Comparison of ENCODE assay signal across 8 cellular contexts in the genomic region with DNA sequence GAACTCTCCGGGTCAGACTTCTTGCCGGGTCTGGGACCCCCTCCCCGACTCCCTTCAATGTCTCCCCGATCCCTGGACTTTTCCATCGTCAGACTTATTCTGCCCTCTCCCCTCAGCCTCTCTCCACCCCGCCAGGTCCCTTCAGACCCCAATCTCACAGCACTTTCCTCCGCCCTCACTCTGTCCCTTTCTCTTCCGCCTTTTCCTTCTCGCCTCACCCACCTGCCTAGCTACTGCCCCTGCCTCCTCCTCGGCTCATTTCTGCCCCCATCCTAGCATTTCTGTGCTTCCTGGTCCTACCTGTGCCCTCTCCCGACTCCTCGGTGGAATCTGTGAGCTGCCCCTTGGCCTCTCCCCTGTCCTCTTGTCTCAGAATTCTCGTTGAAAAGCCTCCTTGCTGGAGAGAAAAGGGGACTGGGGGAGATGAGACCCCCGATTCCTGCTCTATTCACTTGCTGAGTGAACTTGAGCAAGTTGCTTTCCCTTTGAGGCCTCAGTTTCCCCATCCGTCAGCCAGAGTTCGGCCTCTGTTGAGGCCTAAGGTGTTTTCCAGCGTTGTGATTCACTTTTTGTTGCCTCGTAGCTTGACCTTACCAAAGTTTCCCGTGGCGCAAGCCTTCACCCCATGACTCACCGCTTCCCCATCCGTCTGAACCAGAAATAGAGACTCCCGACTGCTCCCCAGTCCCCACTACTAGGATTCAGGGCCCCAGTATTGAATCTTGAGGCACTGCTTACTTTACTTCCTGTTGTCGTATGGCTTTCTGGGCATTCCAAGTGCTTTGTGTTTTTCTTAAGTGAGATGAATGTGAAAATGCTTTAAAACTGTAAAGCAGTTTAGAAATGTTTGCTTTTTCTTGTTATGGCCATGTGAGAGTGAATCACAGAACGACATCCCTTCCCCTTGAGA. TPM values are rescaled to one million over a fixed set of nuclear protein-coding genes. Genes with fewer than 3 reads are reported as not detected.
A peak's percentile ranks its signal among the peaks of the same experiment; 100 is the strongest.
DNase-seq lines count a peak whose midpoint lies in the region; ATAC-seq and TF ChIP-seq lines count a peak whose summit lies in the region.

No MANE protein-coding gene starts in this region.

- ATAC-seq in GM19455 (IDR thresholded peaks at IDR 0.05; ENCODE audit: unreplicated experiment): peak; percentile 12
- ATAC-seq in HG03097 (IDR thresholded peaks at IDR 0.05; ENCODE audit: low FRiP score, unreplicated experiment): no peak

- no peaks in the 10 kb centered on the region for H3K27me3 Mint-ChIP-seq in nephron (ENCODE audit: low read depth)

- H3K27ac ChIP-seq in tibial nerve: peak overlapping the region; percentile 82 to 97 (median 90)

- no peak for TF ChIP-seq POLR2A in tibial nerve (IDR thresholded peaks at IDR 0.05)

- H3K27me3 ChIP-seq in tibial nerve: no peaks in the 10 kb centered on the region

- DNase-seq in AG10803 (ENCODE audit: low read depth) (peak; percentile 82), NCI-H146 treated with DMSO at 0.1 percent for 48 hours (lab: John Stamatoyannopoulos, UW; ENCODE audit: unreplicated experiment) (peak; percentile 40), fibroblast of mammary gland (ENCODE audit: low read depth) (peak; percentile 88), tibial nerve (ENCODE audit: low spot score in 2 of 2) (peak; percentile 42 to 68)
- DNase-seq in activated CD8-positive, alpha-beta memory T cell treated with anti-CD3 and anti-CD28 coated beads, Interleukin-2, amount 50 U/mL, for 48 hours: peak; percentile 66

- no peaks in the 10 kb centered on the region for H3K36me3 ChIP-seq in tibial nerve

- no peaks in the 10 kb centered on the region for H3K9me3 ChIP-seq in tibial nerve

- peak in 1 of 2 donors; percentile 69 for TF ChIP-seq EP300 in tibial nerve (IDR thresholded peaks at IDR 0.05)

- TF ChIP-seq CTCF in AG10803 (conservative IDR thresholded peaks at IDR 0.05; ENCODE audit: low read length): no peak
- no peak for TF ChIP-seq CTCF in fibroblast of mammary gland (conservative IDR thresholded peaks at IDR 0.05; ENCODE audit: control insufficient read depth, insufficient read depth, low read depth, low read length)
- TF ChIP-seq CTCF in nephron (IDR thresholded peaks at IDR 0.05; ENCODE audit: unreplicated experiment in 3 of 3): no peak
- TF ChIP-seq CTCF in tibial nerve (IDR thresholded peaks at IDR 0.05): no peak

- no peaks in the 10 kb centered on the region for H3K9me3 Mint-ChIP-seq in nephron

- peaks cover 0 to 46% (median 16%) of the 10 kb centered on the region in 4 donors for H3K4me1 ChIP-seq in tibial nerve

- 1% methylated on average over 25 of the region's 25 CpGs for WGBS in tibial nerve, 2 donors

- H3K4me3 ChIP-seq in AG10803 (ENCODE audit: low read length) (peak overlapping the region; percentile 99), fibroblast of mammary gland (ENCODE audit: control insufficient read depth, low read depth, low read length) (peak overlapping the region; percentile 94), tibial nerve (peak overlapping the region; percentile 70 to 93 (median 80))

- peaks cover 22% of the 10 kb centered on the region for H3K4me1 Mint-ChIP-seq in nephron

- H3K4me3 Mint-ChIP-seq in nephron: peak overlapping the region; percentile 94 to 99 (median 98)

- H3K36me3 Mint-ChIP-seq in nephron (ENCODE audit: low read depth): peaks cover 8% of the 10 kb centered on the region

- H3K27ac Mint-ChIP-seq in nephron: peak overlapping the region; percentile 90 to 98 (median 95)

RNA-seq across cellular contexts. Expression of a gene that starts 0.9 kb away (rescaled TPM):
- 10 to 100 TPM; 72.0 to 93.1 (median 78.9) TPM for total RNA-seq in tibial nerve
